Comparison of ENCODE assay signal across 8 cellular contexts in genomic region chr6:87700351-87700728, GRCh38. TPM values are rescaled to one million over a fixed set of nuclear protein-coding genes. Genes with fewer than 3 reads are reported as not detected.
DNase-seq lines count a peak whose midpoint lies in the region; ATAC-seq, FAIRE-seq and TF ChIP-seq lines count a peak whose summit lies in the region.

No MANE protein-coding gene starts in this region.

- POLR2A ChIA-PET in A549 (lab: Yijun Ruan, JAX) = no interaction called here

- DNase-seq in A549 (ENCODE audit: low read depth in 1 of 2, low spot score in 1 of 2) = no peak
- no peak for DNase-seq in caudate nucleus (lab: John Stamatoyannopoulos, UW)
- DNase-seq in NCI-H774 (lab: John Stamatoyannopoulos, UW) = no peak

- H3K4me1 ChIP-seq in A549 (peaks cover 48% of the 10 kb centered on the region), HUES6 (ENCODE audit: control insufficient read depth, insufficient read depth, low read length) (peaks cover 21% of the 10 kb centered on the region), mucosa of rectum (ENCODE audit: control insufficient read depth in 2 of 2, insufficient read depth in 2 of 2, low read length in 2 of 2) (peaks cover 10 to 17% of the 10 kb centered on the region in 2 donors)

- H3K9ac ChIP-seq in HUES6 (ENCODE audit: low read length) (peak overlapping the region; percentile 96), mucosa of rectum (ENCODE audit: low read depth in 1 of 2, low read length in 2 of 2) (peak overlapping the region; percentile 89 to 99)

- TF ChIP-seq RAD21 in A549 (conservative IDR thresholded peaks at IDR 0.05 in 1 of 2, IDR thresholded peaks at IDR 0.05 in 1 of 2) = no peak

- H3K27me3 ChIP-seq in HUES6 (ENCODE audit: control insufficient read depth, insufficient read depth, low read length) (no peaks in the 10 kb centered on the region), mucosa of rectum (ENCODE audit: control insufficient read depth in 2 of 2, insufficient read depth in 2 of 2, low read length in 2 of 2) (no peaks in the 10 kb centered on the region)

- no peak for TF ChIP-seq POLR2A in A549 (IDR thresholded peaks at IDR 0.05; ENCODE audit: low read length)
- TF ChIP-seq POLR2A in GM18505 (IDR thresholded peaks at IDR 0.05; ENCODE audit: borderline replicate concordance, extremely low read depth, insufficient read depth, insufficient read length) = no peak

- no peak for ATAC-seq in A549
- ATAC-seq in GM21825 (IDR thresholded peaks at IDR 0.05; ENCODE audit: unreplicated experiment) = no peak
- ATAC-seq in GM18505 (IDR thresholded peaks at IDR 0.05; ENCODE audit: unreplicated experiment) = no peak
- ATAC-seq in HG02870 (IDR thresholded peaks at IDR 0.05; ENCODE audit: unreplicated experiment) = no peak

- no peak for FAIRE-seq in A549 (lab: Jason Lieb, UNC)

- H3K36me3 ChIP-seq in HUES6 (ENCODE audit: control insufficient read depth, insufficient read depth, low read length) (peaks cover 21% of the 10 kb centered on the region), mucosa of rectum (ENCODE audit: control insufficient read depth in 2 of 2, insufficient read depth in 2 of 2, low read length in 2 of 2) (no peaks in the 10 kb centered on the region)

- H3K4me2 ChIP-seq in A549 = peak overlapping the region; percentile 92

- no peak for TF ChIP-seq EP300 in A549 (IDR thresholded peaks at IDR 0.05)

- CTCF ChIA-PET in A549 (lab: Yijun Ruan, JAX) = no interaction called here

- H3K9me3 ChIP-seq in A549 (no peaks in the 10 kb centered on the region), HUES6 (ENCODE audit: control insufficient read depth, insufficient read depth, low read depth, low read length) (no peaks in the 10 kb centered on the region), mucosa of rectum (ENCODE audit: control insufficient read depth in 2 of 2, low read length in 2 of 2) (no peaks in the 10 kb centered on the region)

- WGBS in A549 (ENCODE audit: missing lambda C conversion rate) = 4% methylated on average over 1 of the region's 1 CpG

- no peak for TF ChIP-seq CTCF in A549 (IDR thresholded peaks at IDR 0.05)

- H3K4me3 ChIP-seq in A549 = peak overlapping the region; percentile 80
- H3K4me3 ChIP-seq in HUES6 (ENCODE audit: low read depth, low read length) = peak overlapping the region; percentile 87
- peak overlapping the region; percentile 89 to 93 for H3K4me3 ChIP-seq in mucosa of rectum (ENCODE audit: low read length in 2 of 2)

- H3K27ac ChIP-seq in A549 = peak overlapping the region; percentile 94 to 100
- H3K27ac ChIP-seq in HUES6 (ENCODE audit: low read depth, low read length) = peak overlapping the region; percentile 95; the same call in 1 of the 2 replicates
- peak overlapping the region; percentile 99 for H3K27ac ChIP-seq in caudate nucleus (ENCODE audit: low read depth, low read length)
- peak overlapping the region; percentile 98 to 99 for H3K27ac ChIP-seq in mucosa of rectum (ENCODE audit: low read depth in 2 of 2, low read length in 2 of 2)

TF ChIP-seq in A549, 52 proteins besides CTCF, POLR2A, EP300 and RAD21:
- TF ChIP-seq ZNF302 (CRISPR knock-in tag; IDR thresholded peaks at IDR 0.05) = no peak
- TF ChIP-seq CHD2 (IDR thresholded peaks at IDR 0.05; ENCODE audit: low read length, partially characterized antibody) = no peak
- TF ChIP-seq, protein P1, sequence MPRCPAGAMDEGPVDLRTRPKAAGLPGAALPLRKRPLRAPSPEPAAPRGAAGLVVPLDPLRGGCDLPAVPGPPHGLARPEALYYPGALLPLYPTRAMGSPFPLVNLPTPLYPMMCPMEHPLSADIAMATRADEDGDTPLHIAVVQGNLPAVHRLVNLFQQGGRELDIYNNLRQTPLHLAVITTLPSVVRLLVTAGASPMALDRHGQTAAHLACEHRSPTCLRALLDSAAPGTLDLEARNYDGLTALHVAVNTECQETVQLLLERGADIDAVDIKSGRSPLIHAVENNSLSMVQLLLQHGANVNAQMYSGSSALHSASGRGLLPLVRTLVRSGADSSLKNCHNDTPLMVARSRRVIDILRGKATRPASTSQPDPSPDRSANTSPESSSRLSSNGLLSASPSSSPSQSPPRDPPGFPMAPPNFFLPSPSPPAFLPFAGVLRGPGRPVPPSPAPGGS (IDR thresholded peaks at IDR 0.05) = no peak
- TF ChIP-seq ELK1 (IDR thresholded peaks at IDR 0.05; ENCODE audit: low read depth, low read length) = no peak
- no peak for TF ChIP-seq FOSL2 (IDR thresholded peaks at IDR 0.05)
- TF ChIP-seq FOSL2 (CRISPR knock-in tag; IDR thresholded peaks at IDR 0.05) = no peak
- TF ChIP-seq FOSB (CRISPR knock-in tag; IDR thresholded peaks at IDR 0.05) = no peak
- no peak for TF ChIP-seq ZSCAN20 (CRISPR knock-in tag; IDR thresholded peaks at IDR 0.05)
- no peak for TF ChIP-seq PHF8 (IDR thresholded peaks at IDR 0.05; ENCODE audit: borderline replicate concordance, low read depth)
- no peak for TF ChIP-seq JUNB (IDR thresholded peaks at IDR 0.05)
- no peak for TF ChIP-seq HOXA7 (CRISPR knock-in tag; IDR thresholded peaks at IDR 0.05)

RNA-seq across cellular contexts. Expression of gene AKIRIN2, which starts 1.7 kb away (rescaled TPM):
- polyA plus RNA-seq in A549 (2011; rRNA removed) (23.7 and 28.8 TPM in 2 replicates), A549 (2017; fragmentation: RNase III; extraction: RNeasy Plus Mini Kit Qiagen cat#74134 plus additional on column Dnase treatment) (39.1 to 41.6 TPM (median 40.1 TPM) in 3 replicates)
- polyA plus RNA-seq in A549 (2012; cell fraction: cytosol; rRNA removed) = 28.6 and 32.2 TPM in 2 replicates
- polyA plus RNA-seq in A549 (2012; cell fraction: nucleus; rRNA removed) = 28.2 and 33.2 TPM in 2 replicates
- polyA minus RNA-seq in A549 (2011; rRNA and poly(A)+ RNA removed) = 13.6 and 20.5 TPM in 2 replicates
